12 cellular contexts compared by ENCODE assay signal in the genomic region with DNA sequence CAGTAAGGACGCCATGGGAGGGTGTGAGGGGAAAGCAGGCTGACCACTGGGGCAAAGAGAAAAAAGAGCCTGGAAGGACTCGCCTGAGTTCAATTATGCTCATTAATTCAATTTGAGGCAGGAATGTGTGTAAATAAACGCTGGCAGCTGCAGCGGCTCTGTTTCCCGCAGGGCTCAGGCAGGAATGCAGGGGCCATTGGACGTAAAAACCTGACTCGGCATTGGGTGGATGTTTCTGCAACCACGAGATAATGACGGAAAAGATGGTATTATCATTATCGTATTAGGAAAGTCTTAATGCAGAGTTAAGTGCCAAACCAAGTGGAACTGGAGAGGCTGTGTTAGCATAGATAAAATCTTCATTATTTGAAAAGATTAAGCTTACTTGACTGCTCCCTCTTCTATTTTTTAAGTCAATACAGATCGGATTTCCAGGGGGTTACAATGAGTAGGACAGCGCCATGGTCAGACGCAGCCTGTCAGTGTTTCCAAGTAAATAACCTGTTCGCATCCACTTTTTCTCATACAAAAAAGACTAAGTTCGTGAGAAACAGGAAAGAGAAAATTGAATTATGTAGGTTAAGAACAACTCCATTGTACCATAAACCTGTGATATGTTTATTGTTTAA.
DNase-seq lines count a peak whose midpoint lies in the region; ATAC-seq and TF ChIP-seq lines count a peak whose summit lies in the region.
"Had no signal": no experiment of that assay in that cellular context is flagged by ENCODE, and none has a peak within 500 bp of the region (broad histone marks: within the 10 kb centered on the region; RNA-seq: fewer than 3 reads in every experiment).

No MANE protein-coding gene starts in this region.

- H3K9me2 ChIP-seq in GM23338 (ENCODE audit: insufficient read depth) = 0 out of 2 replicates have a peak, but pooled peaks cover 3% of the 10 kb centered on the region

- H3K4me2 ChIP-seq in GM23338 = peak overlapping the region; percentile 8; the same call in 1 of the 2 replicates
- H3K4me2 ChIP-seq in trophoblast cell (ENCODE audit: low read length) = no peak overlapping the region

- intact Hi-C loops in mucosa of descending colon (cut with DNase I, micrococcal nuclease) (no loop called here), gastrocnemius medialis (cut with DNase I; ENCODE audit: low total_unique reads) (no loop called here)

- peaks cover 40% of the 10 kb centered on the region for H3K4me1 Mint-ChIP-seq in GM23338

- no peak overlapping the region for H3K4me3 Mint-ChIP-seq in GM23338
- H3K4me3 Mint-ChIP-seq: dendritic cell treated with granulocyte-macrophage colony-stimulating factor and Interleukin-4, amounts not matched to agents 40 ng/mL and 50 ng/mL, for 4 days had no signal

- H3K27me3 Mint-ChIP-seq in GM23338 (ENCODE audit: insufficient read depth, low read depth, poor library complexity) = peaks cover 6% of the 10 kb centered on the region

- H3K27ac ChIP-seq in GM23338 (ENCODE audit: low read depth) (peak overlapping the region; percentile 1), trophoblast cell (ENCODE audit: low read depth, low read length) (no peak overlapping the region), gastrocnemius medialis (no peak overlapping the region)
- H3K27ac ChIP-seq: SJSA1 had no signal

- TF ChIP-seq CTCF in GM23338 (conservative IDR thresholded peaks at IDR 0.05; ENCODE audit: low read depth in 2 of 2) (no peak), mucosa of descending colon (IDR thresholded peaks at IDR 0.05) (no peak), gastrocnemius medialis (IDR thresholded peaks at IDR 0.05 in 4 of 5, conservative IDR thresholded peaks at IDR 0.05 in 1 of 5) (no peak)

- no peak overlapping the region for H3K14ac ChIP-seq in trophoblast cell (ENCODE audit: low read length)

- H2BK12ac ChIP-seq in trophoblast cell (ENCODE audit: low read length) = no peak overlapping the region

- no peak overlapping the region for H4K8ac ChIP-seq in trophoblast cell (ENCODE audit: low read depth, low read length)

- H3K9ac ChIP-seq in trophoblast cell (ENCODE audit: low read length) = no peak overlapping the region

- H3K4ac ChIP-seq in trophoblast cell (ENCODE audit: low read depth, low read length) = no peak overlapping the region

- no peaks in the 10 kb centered on the region; the same call in 2 of the 3 replicates for H3K36me3 Mint-ChIP-seq in GM23338 (ENCODE audit: low read depth)

- H2AK5ac ChIP-seq in trophoblast cell (ENCODE audit: low read length) = no peak overlapping the region

- H3K18ac ChIP-seq in trophoblast cell (ENCODE audit: low read length) = no peak overlapping the region

- H3K36me3 ChIP-seq in GM23338 (ENCODE audit: insufficient read depth) (no peaks in the 10 kb centered on the region), neuron (ENCODE audit: insufficient read depth, low read length) (no peaks in the 10 kb centered on the region), trophoblast cell (ENCODE audit: control insufficient read depth in 1 of 2, insufficient read depth in 2 of 2, low read length in 2 of 2) (no peaks in the 10 kb centered on the region), mucosa of descending colon (ENCODE audit: low read depth) (no peaks in the 10 kb centered on the region), gastrocnemius medialis (no peaks in the 10 kb centered on the region)
- H3K36me3 ChIP-seq: SJSA1 had no signal

- ATAC-seq in GM23338 (peak; percentile 62), mucosa of descending colon (no peak), gastrocnemius medialis (no peak)
- ATAC-seq: K562 had no signal

- no CpG with 5 or more reads among the region's 15 CpGs for WGBS in trophoblast cell (ENCODE audit: extremely low coverage, insufficient coverage, insufficient read length)

- no peaks in the 10 kb centered on the region for H3F3A ChIP-seq in GM23338 (replicated peaks; ENCODE audit: low read depth)

- H3K27me3 ChIP-seq in GM23338 (ENCODE audit: insufficient read depth) = no peaks in the 10 kb centered on the region
- H3K27me3 ChIP-seq in neuron (ENCODE audit: insufficient read depth, low read length) = no peaks in the 10 kb centered on the region
- no peaks in the 10 kb centered on the region for H3K27me3 ChIP-seq in trophoblast cell (ENCODE audit: insufficient read depth, low read length)
- peaks cover 0 to 4% (median 0%) of the 10 kb centered on the region in 3 donors for H3K27me3 ChIP-seq in gastrocnemius medialis
- H3K27me3 ChIP-seq: SJSA1 had no signal

- H3K9me3 ChIP-seq in neuron (ENCODE audit: low read length) (no peaks in the 10 kb centered on the region), trophoblast cell (ENCODE audit: insufficient read depth, low read depth, low read length) (peaks cover 3% of the 10 kb centered on the region), mucosa of descending colon (no peaks in the 10 kb centered on the region), gastrocnemius medialis (no peaks in the 10 kb centered on the region)
- H3K9me3 ChIP-seq: SJSA1 had no signal

- no peak overlapping the region for H2BK120ac ChIP-seq in trophoblast cell (ENCODE audit: insufficient read depth, low read length, poor library complexity)

- no peak overlapping the region for H4K91ac ChIP-seq in trophoblast cell (ENCODE audit: low read depth, low read length)

- TF ChIP-seq POLR2A in gastrocnemius medialis (IDR thresholded peaks at IDR 0.05) = no peak

- H2BK5ac ChIP-seq in trophoblast cell (ENCODE audit: low read depth, low read length, poor library complexity) = no peak overlapping the region

- H3K79me1 ChIP-seq in trophoblast cell (ENCODE audit: low read length) = no peaks in the 10 kb centered on the region

- no peak overlapping the region; the same call in 1 of the 2 replicates for H3K27ac Mint-ChIP-seq in GM23338
- H3K27ac Mint-ChIP-seq: dendritic cell treated with granulocyte-macrophage colony-stimulating factor and Interleukin-4, amounts not matched to agents 40 ng/mL and 50 ng/mL, for 4 days had no signal

- H3K23ac ChIP-seq in trophoblast cell (ENCODE audit: low read length) = no peak overlapping the region

- H2AFZ ChIP-seq in GM23338 = no peak overlapping the region
- H2AFZ ChIP-seq in neuron (ENCODE audit: low read depth, low read length) = no peak overlapping the region
- H2AFZ ChIP-seq in trophoblast cell (ENCODE audit: insufficient read depth, low read length, poor library complexity) = no peak overlapping the region

- H3K79me2 ChIP-seq in GM23338 (replicated peaks; ENCODE audit: insufficient read depth) = no peaks in the 10 kb centered on the region
- no peaks in the 10 kb centered on the region for H3K79me2 ChIP-seq in trophoblast cell (ENCODE audit: control insufficient read depth, insufficient read depth, low read length, poor library complexity)

- H4K20me1 ChIP-seq in GM23338 (replicated peaks; ENCODE audit: insufficient read depth) = no peaks in the 10 kb centered on the region

- in situ Hi-C loops in gastrocnemius medialis (cut with MboI; ENCODE audit: low sequenced_read_pairs in 4 of 4) = no loop called here

- H3K4me3 ChIP-seq in GM23338 (no peak overlapping the region), neuron (ENCODE audit: low read length) (peak overlapping the region; percentile 29), trophoblast cell (ENCODE audit: low read depth, low read length) (no peak overlapping the region), mucosa of descending colon (no peak overlapping the region), gastrocnemius medialis (no peak overlapping the region)
- H3K4me3 ChIP-seq: K562, SJSA1 had no signal

- no peaks in the 10 kb centered on the region for H3K9me3 Mint-ChIP-seq in GM23338
- H3K9me3 Mint-ChIP-seq: dendritic cell treated with granulocyte-macrophage colony-stimulating factor and Interleukin-4, amounts not matched to agents 40 ng/mL and 50 ng/mL, for 4 days had no signal

- H3K4me1 ChIP-seq in GM23338 (ENCODE audit: insufficient read depth) (peaks cover 31% of the 10 kb centered on the region), neuron (ENCODE audit: insufficient read depth, low read length) (peaks cover 13% of the 10 kb centered on the region), trophoblast cell (ENCODE audit: control insufficient read depth in 1 of 2, insufficient read depth in 2 of 2, low read length in 2 of 2) (peaks cover 0 to 3% of the 10 kb centered on the region in 2 experiments), mucosa of descending colon (ENCODE audit: low read depth) (no peaks in the 10 kb centered on the region), gastrocnemius medialis (no peaks in the 10 kb centered on the region)

- DNase-seq in GM23338 (ENCODE audit: low spot score) (peak; percentile 78), NCI-H510A (lab: John Stamatoyannopoulos, UW) (peak; percentile 34), ecto neural progenitor cell (ENCODE audit: low spot score) (peak; percentile 70), trophoblast cell (no peak), 8988T (no peak), mucosa of descending colon (no peak), gastrocnemius medialis (no peak)
- DNase-seq: activated CD8-positive, alpha-beta memory T cell treated with anti-CD3 and anti-CD28 coated beads, Interleukin-2, amount 50 U/mL, for 48 hours had no signal

- H4K12ac ChIP-seq in trophoblast cell (ENCODE audit: low read depth, low read length) = no peak overlapping the region

TF ChIP-seq in GM23338, 12 proteins besides CTCF, POLR2A, EP300 and RAD21 (continues in another document):
- no peak for TF ChIP-seq NANOG (IDR thresholded peaks at IDR 0.05; ENCODE audit: borderline replicate concordance)
- TF ChIP-seq EZH2 (IDR thresholded peaks at IDR 0.05; ENCODE audit: low read depth, unreplicated experiment) = no peak
- no peak for TF ChIP-seq POLR2AphosphoS5 (IDR thresholded peaks at IDR 0.05; ENCODE audit: low read depth)

Comparison
In these comparisons a context has a peak if more than half of its experiments do, and no peak if none do; other contexts are left out.
1. DNase-seq: peak in GM23338 (single experiment), NCI-H510A (single experiment) and ecto neural progenitor cell (single experiment); none in trophoblast cell (0 of 2), 8988T (single experiment), mucosa of descending colon (0 of 3) and gastrocnemius medialis (0 of 2).